ENCODE assay signal across 8 cellular contexts in genomic region chr19:43519436-43520088, GRCh38. TPM values are rescaled to one million over a fixed set of nuclear protein-coding genes. Genes with fewer than 3 reads are reported as not detected.
DNase-seq lines count a peak whose midpoint lies in the region; ATAC-seq and TF ChIP-seq lines count a peak whose summit lies in the region.

No MANE protein-coding gene starts in this region.

- no peak for TF ChIP-seq POLR2A in sigmoid colon (IDR thresholded peaks at IDR 0.05)

- H3K36me3 ChIP-seq in right atrium auricular region (no peaks in the 10 kb centered on the region), sigmoid colon (peaks cover 0 to 7% (median 2%) of the 10 kb centered on the region in 4 donors)

- TF ChIP-seq EP300 in sigmoid colon (IDR thresholded peaks at IDR 0.05): no peak

- H3K27ac ChIP-seq in right atrium auricular region (no peak overlapping the region), sigmoid colon (no peak overlapping the region)

- H3K27me3 ChIP-seq in right atrium auricular region (no peaks in the 10 kb centered on the region), sigmoid colon (no peaks in the 10 kb centered on the region)

- H3K9me3 ChIP-seq in right atrium auricular region (no peaks in the 10 kb centered on the region), sigmoid colon (no peaks in the 10 kb centered on the region)

- WGBS in sigmoid colon, 2 donors: 51 to 56% methylated on average over 10 of the region's 10 CpGs

- peak; percentile 91 for TF ChIP-seq CTCF in GM12873 (IDR thresholded peaks at IDR 0.05; ENCODE audit: insufficient read depth, low read depth, low read length, missing control alignments)
- peak; percentile 78 to 90 for TF ChIP-seq CTCF in right atrium auricular region (IDR thresholded peaks at IDR 0.05)
- peak; percentile 79 to 88 (median 80) for TF ChIP-seq CTCF in sigmoid colon (IDR thresholded peaks at IDR 0.05)

- intact Hi-C loops in sigmoid colon (cut with DNase I): loop anchor here (1.0 kb wide), 1 partner anchor 72 kb away; no protein-coding TSS in a partner anchor

- ATAC-seq in GM18511 (IDR thresholded peaks at IDR 0.05; ENCODE audit: unreplicated experiment) (no peak), GM21515 (IDR thresholded peaks at IDR 0.05; ENCODE audit: unreplicated experiment) (no peak)

- H3K4me1 ChIP-seq in right atrium auricular region: peaks cover 0 to 2% of the 10 kb centered on the region in 2 donors
- peaks cover 0 to 7% (median 1%) of the 10 kb centered on the region in 4 donors for H3K4me1 ChIP-seq in sigmoid colon

- peak; percentile 31 to 65 for DNase-seq in NCI-H187 (lab: John Stamatoyannopoulos, UW)
- peak; percentile 60 for DNase-seq in T-helper 22 cell (ENCODE audit: low read depth)
- peak in 49 of 56 donors; percentile 6 to 87 (median 56) for DNase-seq in amygdala (lab: John Stamatoyannopoulos, UW)
- peak; percentile 68 for DNase-seq in right atrium auricular region (ENCODE audit: low spot score)
- peak; percentile 87 for DNase-seq in sigmoid colon

- H3K4me3 ChIP-seq in right atrium auricular region: no peak overlapping the region
- H3K4me3 ChIP-seq in sigmoid colon: no peak overlapping the region

RNA-seq across cellular contexts. Expression of gene ETHE1, which starts 7.4 kb away (rescaled TPM):
- 10 to 100 TPM; 17.9 to 25.4 TPM for total RNA-seq in right atrium auricular region
- total RNA-seq in sigmoid colon: 10 to 100 TPM; 40.7 to 57.9 (median 52.1) TPM
- 100 to 1,000 TPM; 429 to 575 (median 512) TPM for polyA plus RNA-seq in sigmoid colon

RNA-seq across cellular contexts. Expression of gene ZNF575, which starts 13.4 kb away (rescaled TPM):
- under 1 TPM in 1 of 2 donors, not detected in 1; 0.39 TPM for total RNA-seq in right atrium auricular region
- total RNA-seq in sigmoid colon: under 1 TPM in 1 of 4 donors, not detected in 3; 0.14 TPM
- polyA plus RNA-seq in sigmoid colon: 1 to 10 TPM; 4.0 to 4.2 (median 4.2) TPM

RNA-seq across cellular contexts. Expression of gene PHLDB3, which starts 15.0 kb away (rescaled TPM):
- total RNA-seq in right atrium auricular region (1 to 10 TPM; 3.6 to 7.7 TPM), sigmoid colon (10 to 100 TPM in 2 of 4 donors, 1 to 10 TPM in 2; 5.7 to 12.5 (median 10.1) TPM)
- 10 to 100 TPM in 1 of 3 donors, 1 to 10 TPM in 2; 6.5 to 16.0 (median 9.0) TPM for polyA plus RNA-seq in sigmoid colon

RNA-seq across cellular contexts. Expression of gene LYPD3, which starts 54.2 kb away (rescaled TPM):
- total RNA-seq in right atrium auricular region (under 1 TPM in 1 of 2 donors, not detected in 1; 0.90 TPM), sigmoid colon (1 to 10 TPM in 3 of 4 donors, not detected in 1; 1.2 to 1.8 (median 1.8) TPM)
- 1 to 10 TPM in 1 of 3 donors, under 1 TPM in 2; 0.46 to 1.6 (median 0.60) TPM for polyA plus RNA-seq in sigmoid colon

RNA-seq across cellular contexts. Expression of gene XRCC1, which starts 55.8 kb away (rescaled TPM):
- 10 to 100 TPM; 14.3 to 14.9 TPM for total RNA-seq in right atrium auricular region
- total RNA-seq in sigmoid colon: 10 to 100 TPM; 15.1 to 31.8 (median 24.0) TPM
- polyA plus RNA-seq in sigmoid colon: 10 to 100 TPM in 2 of 3 donors, 1 to 10 TPM in 1; 8.8 to 19.9 (median 10.2) TPM
